Comparison of ENCODE assay signal across 1 cellular context in the genomic region with DNA sequence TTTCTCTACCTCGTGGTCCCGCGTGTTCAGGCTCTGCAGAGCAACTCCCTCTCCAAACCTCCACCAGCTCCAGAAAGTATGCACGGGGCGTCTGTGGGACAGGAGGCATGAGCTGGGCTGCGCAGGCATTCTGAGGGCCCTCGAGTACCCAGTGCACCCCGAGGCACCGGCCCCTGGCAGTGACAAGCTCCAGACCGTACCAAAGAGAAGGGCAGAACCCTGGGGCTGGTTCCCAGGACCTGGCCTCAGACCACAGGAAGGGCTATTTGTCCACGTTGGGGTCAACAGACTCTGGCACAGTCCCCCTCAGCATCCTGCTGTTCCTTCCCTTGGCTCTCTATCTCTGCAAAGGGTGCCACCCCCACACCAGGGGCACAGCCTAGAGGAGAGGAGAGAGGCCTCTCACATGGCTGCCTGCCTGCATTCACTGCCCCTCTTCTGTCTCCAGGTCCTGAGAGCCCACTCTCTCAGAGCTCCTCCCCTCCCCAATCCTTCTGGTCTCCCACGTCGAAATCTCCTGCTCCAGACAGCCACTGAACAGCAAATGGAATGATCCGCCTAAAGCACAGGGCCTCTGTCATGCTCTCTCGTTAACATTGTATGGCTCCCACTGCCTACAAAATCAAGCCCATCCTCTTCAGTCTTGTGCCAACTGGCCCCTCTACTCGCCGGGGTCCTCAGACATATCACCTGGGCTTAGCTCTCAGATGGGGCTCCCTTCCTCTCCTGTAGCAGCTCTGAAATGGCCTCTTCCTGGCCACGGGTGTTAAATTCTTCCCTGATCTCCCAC.
TF ChIP-seq lines count a peak whose summit lies in the region.

No MANE protein-coding gene starts in this region.

TF ChIP-seq in IMR-90, 13 proteins besides CTCF, POLR2A, EP300 and RAD21:
- no peak for TF ChIP-seq NFE2L2 (IDR thresholded peaks at IDR 0.05; ENCODE audit: low read depth, low read length)
- TF ChIP-seq, protein P1, sequence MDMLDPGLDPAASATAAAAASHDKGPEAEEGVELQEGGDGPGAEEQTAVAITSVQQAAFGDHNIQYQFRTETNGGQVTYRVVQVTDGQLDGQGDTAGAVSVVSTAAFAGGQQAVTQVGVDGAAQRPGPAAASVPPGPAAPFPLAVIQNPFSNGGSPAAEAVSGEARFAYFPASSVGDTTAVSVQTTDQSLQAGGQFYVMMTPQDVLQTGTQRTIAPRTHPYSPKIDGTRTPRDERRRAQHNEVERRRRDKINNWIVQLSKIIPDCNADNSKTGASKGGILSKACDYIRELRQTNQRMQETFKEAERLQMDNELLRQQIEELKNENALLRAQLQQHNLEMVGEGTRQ (IDR thresholded peaks at IDR 0.05; ENCODE audit: low read depth, low read length) = no peak
- TF ChIP-seq CEBPB (IDR thresholded peaks at IDR 0.05; ENCODE audit: low read depth, low read length) = no peak
- no peak for TF ChIP-seq BHLHE40 (IDR thresholded peaks at IDR 0.05; ENCODE audit: low read depth, low read length)
- TF ChIP-seq, protein P2, sequence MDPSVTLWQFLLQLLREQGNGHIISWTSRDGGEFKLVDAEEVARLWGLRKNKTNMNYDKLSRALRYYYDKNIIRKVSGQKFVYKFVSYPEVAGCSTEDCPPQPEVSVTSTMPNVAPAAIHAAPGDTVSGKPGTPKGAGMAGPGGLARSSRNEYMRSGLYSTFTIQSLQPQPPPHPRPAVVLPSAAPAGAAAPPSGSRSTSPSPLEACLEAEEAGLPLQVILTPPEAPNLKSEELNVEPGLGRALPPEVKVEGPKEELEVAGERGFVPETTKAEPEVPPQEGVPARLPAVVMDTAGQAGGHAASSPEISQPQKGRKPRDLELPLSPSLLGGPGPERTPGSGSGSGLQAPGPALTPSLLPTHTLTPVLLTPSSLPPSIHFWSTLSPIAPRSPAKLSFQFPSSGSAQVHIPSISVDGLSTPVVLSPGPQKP (IDR thresholded peaks at IDR 0.05; ENCODE audit: borderline replicate concordance, low read depth, low read length) = no peak
- no peak for TF ChIP-seq RCOR1 (IDR thresholded peaks at IDR 0.05; ENCODE audit: insufficient replicate concordance, low read length)
- TF ChIP-seq MAZ (IDR thresholded peaks at IDR 0.05; ENCODE audit: borderline replicate concordance, low read depth, low read length) = no peak
